Comparison of ENCODE assay signal across 19 cellular contexts in the genomic region with DNA sequence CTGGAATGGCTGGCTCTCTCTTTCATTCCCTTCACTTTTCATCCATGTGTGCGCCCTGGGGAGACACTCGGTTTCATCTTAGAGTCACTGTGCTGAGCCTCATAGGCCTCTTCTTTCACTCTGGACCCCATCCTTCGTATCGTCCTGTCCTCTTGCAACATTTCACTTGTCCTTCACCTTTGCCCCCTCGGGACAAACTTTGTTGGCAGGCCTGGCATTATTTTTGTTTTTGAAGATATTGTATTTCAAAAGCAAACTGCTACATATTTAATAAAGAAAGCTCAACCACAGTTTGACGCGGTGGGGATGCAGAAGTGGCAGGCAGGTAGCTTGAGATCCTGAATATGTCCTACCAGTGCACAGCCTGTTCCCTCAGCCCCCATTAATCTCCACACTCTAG. TPM values are rescaled to one million over a fixed set of nuclear protein-coding genes. Genes with fewer than 3 reads are reported as not detected.
DNase-seq lines count a peak whose midpoint lies in the region; ATAC-seq, FAIRE-seq and TF ChIP-seq lines count a peak whose summit lies in the region.
"Had no signal": no experiment of that assay in that cellular context is flagged by ENCODE, and none has a peak within 500 bp of the region (broad histone marks: within the 10 kb centered on the region; RNA-seq: fewer than 3 reads in every experiment).

No MANE protein-coding gene starts in this region.

- ATAC-seq in HepG2 (peak; percentile 16), GM18519 (IDR thresholded peaks at IDR 0.05; ENCODE audit: low FRiP score, unreplicated experiment) (no peak)
- ATAC-seq: stimulated activated effector memory CD8-positive, alpha-beta T cell treated with anti-CD3 and anti-CD28 coated beads, Interleukin-12 subunit alpha, Interleukin-12 subunit beta, amount 100 ng/mL, for 72 hours had no signal

- H3K4me1 ChIP-seq in ascending aorta: peaks cover 28 to 69% of the 10 kb centered on the region in 2 donors
- H3K4me1 ChIP-seq in HepG2 (ENCODE audit: insufficient read depth, low read length): peaks cover 99% of the 10 kb centered on the region
- H3K4me1 ChIP-seq in stomach: peaks cover 70 to 99% (median 84%) of the 10 kb centered on the region in 4 donors
- peaks cover 20% of the 10 kb centered on the region for H3K4me1 ChIP-seq in Caco-2

- H3K36me3 Mint-ChIP-seq in Caco-2 (ENCODE audit: insufficient read depth, unreplicated experiment): no peaks in the 10 kb centered on the region
- H3K36me3 Mint-ChIP-seq: stimulated activated effector memory CD8-positive, alpha-beta T cell treated with anti-CD3 and anti-CD28 coated beads, Interleukin-12 subunit alpha, Interleukin-12 subunit beta, amount 100 ng/mL, for 72 hours had no signal

- WGBS in HepG2 (ENCODE audit: low lambda C conversion rate): 29% methylated on average over 7 of the region's 7 CpGs
- WGBS in stomach, 5 donors: 84 to 89% (median 88%) methylated on average over 7 of the region's 7 CpGs

- H3K27ac ChIP-seq in ascending aorta (peak overlapping the region; percentile 82 to 96), HepG2 (ENCODE audit: extremely low read length, insufficient read depth, low read length) (peak overlapping the region; percentile 76), stomach (peak overlapping the region in 3 of 5 donors; percentile 21 to 67 (median 36))
- H3K27ac ChIP-seq: 22Rv1, neutrophil had no signal

- H3K4me2 ChIP-seq in HepG2 (ENCODE audit: low read depth, low read length): peak overlapping the region; percentile 73

- H3K4me3 Mint-ChIP-seq in Caco-2 (ENCODE audit: unreplicated experiment): no peak overlapping the region
- H3K4me3 Mint-ChIP-seq: activated CD4-positive, alpha-beta T cell treated with anti-CD3 and anti-CD28 coated beads, Interleukin-2, amount 10 ng/mL, durations not matched to agents 24 days and 14 days; B cell; stimulated activated effector memory CD8-positive, alpha-beta T cell treated with anti-CD3 and anti-CD28 coated beads, Interleukin-12 subunit alpha, Interleukin-12 subunit beta, amount 100 ng/mL, for 72 hours had no signal

- peaks cover 55% of the 10 kb centered on the region for H4K20me1 ChIP-seq in HepG2 (ENCODE audit: insufficient read depth, low read length)

- no peak for TF ChIP-seq RAD21 in HepG2 (CRISPR knock-in tag; IDR thresholded peaks at IDR 0.05)

- BruUV-seq in HepG2 (replicated peaks; lab: Mats Ljungman, UMichigan) (no TSS peak), Caco-2 (replicated peaks; lab: Mats Ljungman, UMichigan) (no TSS peak)

- no peaks in the 10 kb centered on the region for H3K36me3 ChIP-seq in ascending aorta
- H3K36me3 ChIP-seq in HepG2 (replicated peaks in 1 of 2; ENCODE audit: control insufficient read depth in 1 of 2, insufficient read depth in 2 of 2, low read length in 2 of 2): peaks cover under 1 to 11% of the 10 kb centered on the region in 2 experiments; a peak in 1 of 5 replicates
- peaks cover 0 to 12% (median 6%) of the 10 kb centered on the region in 4 donors for H3K36me3 ChIP-seq in stomach
- H3K36me3 ChIP-seq in Caco-2 (ENCODE audit: control insufficient read depth, insufficient read depth, low read length): no peaks in the 10 kb centered on the region
- H3K36me3 ChIP-seq: neutrophil had no signal

- H3K27me3 ChIP-seq in ascending aorta (no peaks in the 10 kb centered on the region), HepG2 (ENCODE audit: control insufficient read depth in 1 of 2, insufficient read depth in 2 of 2, low read length in 2 of 2) (no peaks in the 10 kb centered on the region), stomach (no peaks in the 10 kb centered on the region), Caco-2 (replicated peaks; ENCODE audit: control insufficient read depth, insufficient read depth, low read length) (no peaks in the 10 kb centered on the region)
- H3K27me3 ChIP-seq: neutrophil had no signal

- TF ChIP-seq POLR2A in HepG2 (IDR thresholded peaks at IDR 0.05; ENCODE audit: insufficient read depth in 1 of 2, low read depth in 2 of 2, low read length in 2 of 2): no peak
- TF ChIP-seq POLR2A in stomach (IDR thresholded peaks at IDR 0.05): no peak

- in situ Hi-C loops in HepG2 (cut with HindIII; ENCODE audit: extremely low pct_ligation_motif_present, low pct_unique_long_range_greater_than_20kb): no loop called here

- H3K9me3 Mint-ChIP-seq in Caco-2 (ENCODE audit: unreplicated experiment): no peaks in the 10 kb centered on the region
- H3K9me3 Mint-ChIP-seq: activated CD4-positive, alpha-beta T cell treated with anti-CD3 and anti-CD28 coated beads, Interleukin-2, amount 10 ng/mL, durations not matched to agents 24 days and 14 days; stimulated activated effector memory CD8-positive, alpha-beta T cell treated with anti-CD3 and anti-CD28 coated beads, Interleukin-12 subunit alpha, Interleukin-12 subunit beta, amount 100 ng/mL, for 72 hours had no signal

- POLR2A ChIA-PET in HepG2 (lab: Yijun Ruan, JAX) (interaction anchor here (0.8 to 2.0 kb wide), 8 partner anchors 9 to 81 kb away, joined by 3 to 8 read pairs (median 3); no protein-coding TSS in a partner anchor), Caco-2 (lab: Charles Lee) (no interaction called here)

- H3K9ac ChIP-seq in HepG2 (ENCODE audit: insufficient read depth, low read depth, low read length): 0 out of 2 replicates have a peak overlapping the region, but pooled peaks have one; percentile 27

- peaks cover 13% of the 10 kb centered on the region for H3K4me1 Mint-ChIP-seq in Caco-2 (ENCODE audit: low read depth, unreplicated experiment)

- H3K4me3 ChIP-seq in ascending aorta: no peak overlapping the region
- peak overlapping the region in 1 of 3 experiments; percentile 41; a peak in 2 of 6 replicates for H3K4me3 ChIP-seq in HepG2 (replicated peaks in 1 of 3; ENCODE audit: insufficient read depth in 1 of 3, low read depth in 2 of 3, low read length in 3 of 3)
- no peak overlapping the region for H3K4me3 ChIP-seq in stomach
- H3K4me3 ChIP-seq in Caco-2 (ENCODE audit: low read depth, low read length): no peak overlapping the region

- peak in 1 of 2 experiments; percentile 13; a peak in 1 of 4 replicates for TF ChIP-seq EP300 in HepG2 (IDR thresholded peaks at IDR 0.05; ENCODE audit: low read depth in 2 of 2, low read length in 2 of 2)
- no peak for TF ChIP-seq EP300 in HepG2 (CRISPR knock-in tag; IDR thresholded peaks at IDR 0.05; ENCODE audit: borderline replicate concordance)
- TF ChIP-seq EP300 in stomach (IDR thresholded peaks at IDR 0.05): no peak

- CTCF ChIA-PET in HepG2 (lab: Yijun Ruan, JAX; ENCODE audit: low intra/inter-chr PET ratio, low total read pairs) (no interaction called here), Caco-2 (lab: Charles Lee) (interaction anchor here (0.6 to 1.9 kb wide), 2 partner anchors 96 to 108 kb away, joined by 4 to 6 read pairs; no protein-coding TSS in a partner anchor)

- intact Hi-C loops in ascending aorta (cut with DNase I) (loop anchor here (5.0 kb wide), 1 partner anchor 1744 kb away; no protein-coding TSS in a partner anchor), HepG2 (cut with micrococcal nuclease; ENCODE audit: unreplicated experiment) (loop anchor here (2.0 to 10.0 kb wide), 2 partner anchors 66 to 86 kb away; no protein-coding TSS in a partner anchor), stomach (cut with DNase I; ENCODE audit: low total_unique reads) (no loop called here), Caco-2 (cut with micrococcal nuclease; ENCODE audit: unreplicated experiment) (loop anchor here (10.0 kb wide), 1 partner anchor 96 kb away; no protein-coding TSS in a partner anchor)

- no peak for FAIRE-seq in HepG2 (lab: Jason Lieb, UNC)
- FAIRE-seq: G401.6, H54, HTR-8/SVneo had no signal

- peaks cover 93% of the 10 kb centered on the region for H3K79me2 ChIP-seq in HepG2 (ENCODE audit: insufficient read depth, low read length)

- H3K9me3 ChIP-seq in ascending aorta (no peaks in the 10 kb centered on the region), HepG2 (ENCODE audit: low read length) (no peaks in the 10 kb centered on the region), stomach (no peaks in the 10 kb centered on the region), Caco-2 (no peaks in the 10 kb centered on the region)
- H3K9me3 ChIP-seq: neutrophil had no signal

- DNase-seq in activated CD8-positive, alpha-beta memory T cell treated with anti-CD3 and anti-CD28 coated beads for 24 hours: peak; percentile 35
- DNase-seq in activated CD8-positive, alpha-beta memory T cell treated with anti-CD3 and anti-CD28 coated beads, Interleukin-2, amount 50 U/mL, for 48 hours: no peak
- DNase-seq in ascending aorta (ENCODE audit: low spot score in 2 of 2) (peak in 1 of 2 donors; percentile 52), HepG2 (ENCODE audit: low spot score) (no peak), stomach (no peak), Caco-2 (no peak), NCI-H2081 (lab: John Stamatoyannopoulos, UW) (no peak)
- DNase-seq: activated CD4-positive, alpha-beta T cell treated with anti-CD3 and anti-CD28 coated beads, Interleukin-2, amount 10 ng/mL, durations not matched to agents 24 days and 14 days; NCI-H1105; NCI-H524; trophoblast cell had no signal

- no peak overlapping the region for H2AFZ ChIP-seq in HepG2 (ENCODE audit: low read length)

- H3K27ac Mint-ChIP-seq in Caco-2 (ENCODE audit: unreplicated experiment): no peak overlapping the region
- H3K27ac Mint-ChIP-seq: activated CD4-positive, alpha-beta T cell treated with anti-CD3 and anti-CD28 coated beads, Interleukin-2, amount 10 ng/mL, durations not matched to agents 24 days and 14 days; B cell; stimulated activated effector memory CD8-positive, alpha-beta T cell treated with anti-CD3 and anti-CD28 coated beads, Interleukin-12 subunit alpha, Interleukin-12 subunit beta, amount 100 ng/mL, for 72 hours had no signal

- no peaks in the 10 kb centered on the region for H3K27me3 Mint-ChIP-seq in Caco-2 (ENCODE audit: insufficient read depth, unreplicated experiment)
- H3K27me3 Mint-ChIP-seq: activated CD4-positive, alpha-beta T cell treated with anti-CD3 and anti-CD28 coated beads, Interleukin-2, amount 10 ng/mL, durations not matched to agents 24 days and 14 days; B cell had no signal

- no peak for TF ChIP-seq CTCF in ascending aorta (IDR thresholded peaks at IDR 0.05)
- TF ChIP-seq CTCF in HepG2 (CRISPR knock-in tag; IDR thresholded peaks at IDR 0.05): no peak
- TF ChIP-seq CTCF in stomach (IDR thresholded peaks at IDR 0.05): no peak
- TF ChIP-seq CTCF in Caco-2 (IDR thresholded peaks at IDR 0.05; ENCODE audit: insufficient read depth in 1 of 2, low read depth in 1 of 2, low read length in 1 of 2, severe bottlenecking in 1 of 2, unreplicated experiment in 1 of 2): no peak

RNA-seq across cellular contexts. Expression of gene HIPK2, which starts 36.6 kb away (rescaled TPM):
- 53.9 TPM for total RNA-seq in ascending aorta
- 14.4 and 25.9 TPM in 2 replicates for total RNA-seq in HepG2 (2016; rRNA removed; fragmentation: Illumina TruSeq; extraction: Trizol)
- 38.1 and 38.4 TPM in 2 replicates for total RNA-seq in HepG2 (2016; cell fraction: cytosol; rRNA removed; fragmentation: Illumina TruSeq; extraction: Trizol; ENCODE audit: low read depth)
- total RNA-seq in HepG2 (2016; cell fraction: insoluble cytoplasmic fraction; rRNA removed; fragmentation: Illumina TruSeq; extraction: Trizol): 13.8 and 20.2 TPM in 2 replicates
- total RNA-seq in HepG2 (2016; cell fraction: membrane; rRNA removed; fragmentation: Illumina TruSeq; extraction: Trizol): 26.7 and 27.9 TPM in 2 replicates
- total RNA-seq in HepG2 (2016; cell fraction: nucleus; rRNA removed; fragmentation: Illumina TruSeq; extraction: Trizol): 19.7 and 24.5 TPM in 2 replicates
- 17.0 and 20.2 TPM in 2 replicates for polyA plus RNA-seq in HepG2 (2011; rRNA removed)
- 11.5 and 11.7 TPM in 2 replicates for polyA plus RNA-seq in HepG2 (2011; cell fraction: cytosol; rRNA removed)
- 34.6 and 39.9 TPM in 2 replicates for polyA plus RNA-seq in HepG2 (2011; cell fraction: nucleus; rRNA removed)
- 18.0 and 18.2 TPM in 2 replicates for polyA plus RNA-seq in HepG2 (2012)
- 2.4 and 2.9 TPM in 2 replicates for polyA plus RNA-seq in HepG2 (2016; cell fraction: cytosol; fragmentation: Illumina TruSeq; extraction: Trizol; ENCODE audit: low read depth)
- 15.0 and 20.1 TPM in 2 replicates for polyA plus RNA-seq in HepG2 (2016; cell fraction: insoluble cytoplasmic fraction; fragmentation: Illumina TruSeq; extraction: Trizol; ENCODE audit: low read depth)
- 5.5 and 6.5 TPM in 2 replicates for polyA plus RNA-seq in HepG2 (2016; cell fraction: membrane; fragmentation: Illumina TruSeq; extraction: Trizol; ENCODE audit: low read depth)
- 17.7 and 18.3 TPM in 2 replicates for polyA plus RNA-seq in HepG2 (2016; cell fraction: nucleus; fragmentation: Illumina TruSeq; extraction: Trizol; ENCODE audit: insufficient read depth, low read depth)
- 10.5 and 48.8 TPM in 2 replicates for polyA minus RNA-seq in HepG2 (2011; rRNA and poly(A)+ RNA removed; ENCODE audit: low replicate concordance)
- 29.2 and 34.4 TPM in 2 replicates for polyA minus RNA-seq in HepG2 (2011; cell fraction: cytosol; rRNA and poly(A)+ RNA removed)
- 29.6 and 32.6 TPM in 2 replicates for polyA minus RNA-seq in HepG2 (2011; cell fraction: nucleus; rRNA and poly(A)+ RNA removed)
- 100 to 1,000 TPM in 1 of 5 donors, 10 to 100 TPM in 3, 1 to 10 TPM in 1; 9.3 to 103 (median 60.7) TPM for total RNA-seq in stomach
- polyA plus RNA-seq in stomach: 10 to 100 TPM in 2 of 3 donors, 1 to 10 TPM in 1; 3.4 to 45.0 (median 10.7) TPM
- total RNA-seq in Caco-2 (2022): 35.6 and 42.8 TPM in 2 replicates

Comparison
In these comparisons a context has a peak if more than half of its experiments do, and no peak if none do; other contexts are left out.
1. H3K27ac ChIP-seq: peak in every context shown above with its lines; median percentile 89 in ascending aorta; 76 in HepG2; 36 in stomach.